ENCODE assay signal across 8 cellular contexts in genomic region chr12:106956048-106956935, GRCh38. TPM values are rescaled to one million over a fixed set of nuclear protein-coding genes. Genes with fewer than 3 reads are reported as not detected.
DNase-seq lines count a peak whose midpoint lies in the region; ATAC-seq and TF ChIP-seq lines count a peak whose summit lies in the region.

No MANE protein-coding gene starts in this region.

- H3K36me3 ChIP-seq in adrenal gland (replicated peaks in 1 of 2), result no peaks in the 10 kb centered on the region
- H3K36me3 ChIP-seq in heart right ventricle, result peaks cover 0 to 20% (median 0%) of the 10 kb centered on the region in 9 donors

- peak overlapping the region; percentile 55 to 98 (median 96) for H3K27ac ChIP-seq in adrenal gland
- H3K27ac ChIP-seq in heart right ventricle, result peak overlapping the region; percentile 96 to 100 (median 98)

- 0 to 1% (median 1%) methylated on average over 17 to 47 of the region's 47 CpGs for WGBS in adrenal gland, 4 donors
- WGBS in heart right ventricle, 2 donors, result 0 to 1% methylated on average over 42 to 47 of the region's 47 CpGs

- intact Hi-C loops in adrenal gland (cut with DNase I), result loop anchor here in 1 of 2 donors (10.0 kb wide), 1 partner anchor 139 kb away; the partner anchor contains the start of gene CRY1
- intact Hi-C loops in heart right ventricle (cut with DNase I), result loop anchor here in 6 of 10 donors (5.0 to 10.0 kb wide), 2 partner anchors 136 to 139 kb away; partner anchors contain the start of gene CRY1 (in 6 of the 6)

- TF ChIP-seq POLR2A in adrenal gland (IDR thresholded peaks at IDR 0.05), result peak; percentile 41 to 56

- H3K9me3 ChIP-seq in adrenal gland (replicated peaks in 1 of 3) (no peaks in the 10 kb centered on the region), heart right ventricle (no peaks in the 10 kb centered on the region)

- H3K27me3 ChIP-seq in adrenal gland (no peaks in the 10 kb centered on the region), heart right ventricle (peaks cover 0 to 17% (median 0%) of the 10 kb centered on the region in 7 donors)

- DNase-seq in Daoy (ENCODE audit: low read depth), result peak; percentile 88
- peak; percentile 77 to 91 for DNase-seq in SW 1271 (lab: John Stamatoyannopoulos, UW)
- peak; percentile 69 to 85 (median 74) for DNase-seq in adrenal gland
- peak; percentile 68 to 71 for DNase-seq in heart right ventricle
- DNase-seq in pons (ENCODE audit: low spot score), result peak; percentile 58
- DNase-seq in ureter (ENCODE audit: low spot score), result peak; percentile 72

- peaks cover 3 to 33% of the 10 kb centered on the region in 2 donors for H3K4me1 ChIP-seq in adrenal gland (replicated peaks in 1 of 2)
- H3K4me1 ChIP-seq in heart right ventricle, result peaks cover 4 to 57% (median 34%) of the 10 kb centered on the region in 9 donors

- H3K4me3 ChIP-seq in adrenal gland (peak overlapping the region; percentile 73 to 97 (median 84)), heart right ventricle (peak overlapping the region; percentile 78 to 98 (median 94))

- ATAC-seq in GM21737 (IDR thresholded peaks at IDR 0.05; ENCODE audit: unreplicated experiment), result peak; percentile 36
- ATAC-seq in heart right ventricle, result peak; percentile 37 to 81 (median 62)

- TF ChIP-seq CTCF in LNCAP (IDR thresholded peaks at IDR 0.05), result peak; percentile 37; the same call in 1 of the 2 replicates
- peak in 2 of 6 experiments; percentile 18 to 33 for TF ChIP-seq CTCF in adrenal gland (IDR thresholded peaks at IDR 0.05)
- TF ChIP-seq CTCF in heart right ventricle (IDR thresholded peaks at IDR 0.05), result peak in 5 of 9 donors; percentile 8 to 53 (median 42)

RNA-seq across cellular contexts. Expression of gene TMEM263, which starts 0.6 kb away (rescaled TPM):
- 56.6 and 58.5 TPM in 2 replicates for total RNA-seq in Daoy (2014; rRNA removed; shearing (Covaris generic))
- 10 to 100 TPM; 32.1 to 53.6 (median 45.4) TPM for total RNA-seq in adrenal gland
- 10 to 100 TPM; 12.1 to 59.7 (median 27.0) TPM for polyA plus RNA-seq in adrenal gland
- 10 to 100 TPM; 31.1 to 47.5 (median 37.0) TPM for total RNA-seq in heart right ventricle
- polyA plus RNA-seq in heart right ventricle, result 10 to 100 TPM; 15.1 to 22.7 TPM
- total RNA-seq in ureter, result 30.7 TPM

RNA-seq across cellular contexts. Expression of gene MTERF2, which starts 30.7 kb away (rescaled TPM):
- 7.5 and 25.9 TPM in 2 replicates for total RNA-seq in Daoy (2014; rRNA removed; shearing (Covaris generic))
- total RNA-seq in adrenal gland (10 to 100 TPM; 10.2 to 55.1 (median 27.7) TPM), heart right ventricle (10 to 100 TPM; 18.1 to 42.4 (median 28.0) TPM), ureter (15.9 TPM)
- polyA plus RNA-seq in adrenal gland (10 to 100 TPM; 27.8 to 85.0 (median 38.3) TPM), heart right ventricle (10 to 100 TPM; 13.2 to 70.0 TPM)

Comparison
In these comparisons a context has a peak if more than half of its experiments do, and no peak if none do; other contexts are left out.
1. Peak in every context shown above with its lines: DNase-seq, ATAC-seq, H3K4me3 ChIP-seq and H3K27ac ChIP-seq.